In genomic region chr1:65009724-65010420, GRCh38 we compare ENCODE assay signal across 16 cellular contexts. TPM values are rescaled to one million over a fixed set of nuclear protein-coding genes. Genes with fewer than 3 reads are reported as not detected.
DNase-seq lines count a peak whose midpoint lies in the region; ATAC-seq and TF ChIP-seq lines count a peak whose summit lies in the region.
"Had no signal": no experiment of that assay in that cellular context is flagged by ENCODE, and none has a peak within 500 bp of the region (broad histone marks: within the 10 kb centered on the region; RNA-seq: fewer than 3 reads in every experiment).

No MANE protein-coding gene starts in this region.

- H3K4me3 ChIP-seq in CD4-positive, CD25-positive, alpha-beta regulatory T cell (ENCODE audit: low read depth, low read length), result peak overlapping the region; percentile 51
- H3K4me3 ChIP-seq in spleen, result no peak overlapping the region
- H3K4me3 ChIP-seq in dorsolateral prefrontal cortex, result no peak overlapping the region
- H3K4me3 ChIP-seq: breast epithelium, GM23248, heart left ventricle had no signal

- peaks cover 23% of the 10 kb centered on the region for H3K4me1 ChIP-seq in CD4-positive, CD25-positive, alpha-beta regulatory T cell (ENCODE audit: control insufficient read depth, insufficient read depth, low read length, poor library complexity, severe bottlenecking)
- H3K4me1 ChIP-seq in spleen, result peaks cover 7 to 24% (median 20%) of the 10 kb centered on the region in 6 donors
- H3K4me1 ChIP-seq: breast epithelium had no signal

- TF ChIP-seq POLR2A in spleen (IDR thresholded peaks at IDR 0.05), result no peak

- H3K4me1 Mint-ChIP-seq in CD4-positive, CD25-positive, alpha-beta regulatory T cell, result peaks cover 27 to 47% (median 35%) of the 10 kb centered on the region in 4 donors

- ATAC-seq in CD4-positive, CD25-positive, alpha-beta regulatory T cell (ENCODE audit: low read depth in 2 of 2), result no peak
- ATAC-seq: heart left ventricle, right cardiac atrium had no signal

- peaks cover 4% of the 10 kb centered on the region for H3K36me3 Mint-ChIP-seq in CD4-positive, CD25-positive, alpha-beta regulatory T cell

- no peaks in the 10 kb centered on the region for H3K36me3 ChIP-seq in CD4-positive, CD25-positive, alpha-beta regulatory T cell (ENCODE audit: control insufficient read depth, insufficient read depth, low read length)
- no peaks in the 10 kb centered on the region for H3K36me3 ChIP-seq in spleen
- H3K36me3 ChIP-seq: breast epithelium had no signal

- no peak for TF ChIP-seq CTCF in spleen (IDR thresholded peaks at IDR 0.05 in 8 of 11, conservative IDR thresholded peaks at IDR 0.05 in 3 of 11)
- no peak for TF ChIP-seq CTCF in dorsolateral prefrontal cortex (IDR thresholded peaks at IDR 0.05 in 54 of 56, conservative IDR thresholded peaks at IDR 0.05 in 2 of 56; ENCODE audit: low read depth in 1 of 56, partially characterized antibody in 56 of 56)

- peak overlapping the region in 2 of 3 donors; percentile 2 to 60 for H3K27ac Mint-ChIP-seq in CD4-positive, CD25-positive, alpha-beta regulatory T cell

- no peaks in the 10 kb centered on the region for H3K27me3 ChIP-seq in CD4-positive, CD25-positive, alpha-beta regulatory T cell (ENCODE audit: control insufficient read depth, insufficient read depth, low read length)
- no peaks in the 10 kb centered on the region for H3K27me3 ChIP-seq in spleen (replicated peaks in 1 of 7)
- no peaks in the 10 kb centered on the region for H3K27me3 ChIP-seq in dorsolateral prefrontal cortex
- H3K27me3 ChIP-seq: breast epithelium, heart left ventricle had no signal

- H3K27ac ChIP-seq in CD4-positive, CD25-positive, alpha-beta regulatory T cell (ENCODE audit: insufficient read depth, low read length, poor library complexity, severe bottlenecking), result no peak overlapping the region
- H3K27ac ChIP-seq in spleen (peak overlapping the region in 1 of 8 donors; percentile 5), dorsolateral prefrontal cortex (no peak overlapping the region)
- H3K27ac ChIP-seq: GM23248, heart left ventricle had no signal

- peaks cover 0 to 2% (median 0%) of the 10 kb centered on the region in 7 donors for H3K9me3 Mint-ChIP-seq in CD4-positive, CD25-positive, alpha-beta regulatory T cell

- WGBS in spleen, 5 donors, result 79 to 90% (median 81%) methylated on average over 5 of the region's 5 CpGs

- no peaks in the 10 kb centered on the region for H3K9me3 ChIP-seq in CD4-positive, CD25-positive, alpha-beta regulatory T cell (ENCODE audit: control insufficient read depth in 2 of 2, low read length in 2 of 2)
- H3K9me3 ChIP-seq in spleen, result no peaks in the 10 kb centered on the region
- H3K9me3 ChIP-seq: breast epithelium had no signal

- intact Hi-C loops in spleen (cut with DNase I; ENCODE audit: low total_unique reads), result no loop called here
- intact Hi-C loops in cardiac septum (cut with DNase I), result no loop called here
- intact Hi-C loops in dorsolateral prefrontal cortex (cut with DNase I), result no loop called here

- peak in 1 of 3 donors; percentile 32 for DNase-seq in CD4-positive, CD25-positive, alpha-beta regulatory T cell
- DNase-seq in HT1080 (ENCODE audit: low read depth), result peak; percentile 23
- peak; percentile 17 for DNase-seq in UCSD-AML1 (lab: John Stamatoyannopoulos, UW; ENCODE audit: unreplicated experiment)
- DNase-seq in foreskin melanocyte, result peak; percentile 24
- no peak for DNase-seq in spleen
- no peak for DNase-seq in NCI-H526 treated with DMSO at 0.1 percent for 48 hours (lab: John Stamatoyannopoulos, UW)
- no peak for DNase-seq in cardiac septum (ENCODE audit: low spot score)
- no peak for DNase-seq in dorsolateral prefrontal cortex
- DNase-seq: activated gamma-delta T cell treated with Interleukin-2 at 50 U/mL for 16 hours, C1 segment of cervical spinal cord, GM23248, heart left ventricle, NCI-H2107, right cardiac atrium, RPMI8226 had no signal

- peak overlapping the region; percentile 56 to 81 (median 61) for H3K4me3 Mint-ChIP-seq in CD4-positive, CD25-positive, alpha-beta regulatory T cell

- H3K27me3 Mint-ChIP-seq in CD4-positive, CD25-positive, alpha-beta regulatory T cell, result no peaks in the 10 kb centered on the region

RNA-seq across cellular contexts. Expression of gene JAK1, which starts 43.5 kb away (rescaled TPM):
- total RNA-seq in CD4-positive, CD25-positive, alpha-beta regulatory T cell, result 333 TPM
- 100 to 1,000 TPM; 215 to 231 (median 223) TPM for polyA plus RNA-seq in CD4-positive, CD25-positive, alpha-beta regulatory T cell
- 50.0 and 55.3 TPM in 2 replicates for total RNA-seq in HT1080 (2014; rRNA removed; shearing (Covaris generic))
- polyA plus RNA-seq in HT1080 (2015; cell fraction: cytosol; rRNA removed), result 37.9 and 49.2 TPM in 2 replicates
- 68.8 and 98.1 TPM in 2 replicates for polyA plus RNA-seq in HT1080 (2015; cell fraction: nucleus; rRNA removed)
- total RNA-seq in spleen (100 to 1,000 TPM; 199 to 270 (median 212) TPM), cardiac septum (76.4 TPM), dorsolateral prefrontal cortex (100 to 1,000 TPM in 5 of 120 experiments, 10 to 100 TPM in 115; 57.7 to 112 (median 83.0) TPM)
- polyA plus RNA-seq in spleen, result 10 to 100 TPM; 46.6 to 66.0 (median 47.5) TPM

Comparison
In these comparisons a context has a peak if more than half of its experiments do, and no peak if none do; other contexts are left out.
1. DNase-seq: peak in HT1080 (single experiment), UCSD-AML1 (single experiment) and foreskin melanocyte (single experiment); none in spleen (single experiment), NCI-H526 treated with DMSO at 0.1 percent for 48 hours (single experiment), cardiac septum (single experiment) and dorsolateral prefrontal cortex (0 of 10).